Comparison of ENCODE assay signal across 7 cellular contexts in the genomic region with DNA sequence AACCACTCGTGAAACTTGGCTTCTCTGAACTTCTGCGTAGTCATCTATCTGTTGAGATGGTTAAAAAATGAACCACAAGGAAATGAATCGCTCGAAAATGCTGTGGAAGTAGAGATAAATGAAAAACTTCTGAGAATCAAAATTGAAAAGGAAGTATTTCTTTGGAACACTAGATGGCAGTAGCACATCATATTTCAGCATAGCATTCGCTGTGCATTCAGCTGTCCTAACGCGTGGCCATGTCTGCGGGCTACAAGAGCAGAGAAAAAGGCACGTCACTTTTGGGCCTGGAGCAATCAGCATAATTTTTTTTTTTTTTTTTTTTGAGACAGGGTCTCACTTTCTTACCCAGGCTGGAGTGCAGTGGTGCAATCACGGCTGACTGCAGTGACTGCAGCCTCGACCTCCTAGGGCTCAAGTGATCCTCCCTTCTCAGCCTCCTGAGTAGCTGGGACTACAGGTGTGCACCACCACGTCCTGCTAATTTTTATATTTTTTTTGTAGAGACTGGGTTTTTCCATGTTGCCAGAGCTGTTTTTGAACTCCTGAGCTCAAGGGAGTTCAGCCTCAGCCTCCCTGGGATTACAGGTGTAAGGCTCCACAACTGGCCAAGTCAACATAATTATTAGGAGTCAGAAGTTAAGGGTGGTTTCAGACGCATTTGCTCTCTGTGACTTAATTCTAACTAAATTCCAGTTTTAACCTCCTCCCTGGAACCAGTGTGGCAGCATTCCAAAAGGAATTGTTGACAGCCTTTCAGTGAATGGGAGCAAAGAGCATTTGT. TPM values are rescaled to one million over a fixed set of nuclear protein-coding genes. Genes with fewer than 3 reads are reported as not detected.
DNase-seq lines count a peak whose midpoint lies in the region; ATAC-seq, FAIRE-seq and TF ChIP-seq lines count a peak whose summit lies in the region.

No MANE protein-coding gene starts in this region.

- DNase-seq in GM10248 (ENCODE audit: extremely low spot score) (peak; percentile 61), NCI-H1436 (lab: John Stamatoyannopoulos, UW) (peak; percentile 67), SW480 (ENCODE audit: low spot score) (peak; percentile 46), breast epithelium (ENCODE audit: low spot score in 2 of 2) (peak in 1 of 2 donors; percentile 50)
- DNase-seq in stimulated activated CD4-positive, alpha-beta T cell treated with anti-CD3 and anti-CD28 coated beads, Interleukin-1b, Interleukin-23, amount 100 ng/mL, for 48 hours, result peak; percentile 40

- TF ChIP-seq CTCF in GM10248 (IDR thresholded peaks at IDR 0.05; ENCODE audit: control extremely low read depth, extremely low read depth, low read depth, missing control alignments) (peak; percentile 51), breast epithelium (IDR thresholded peaks at IDR 0.05) (peak; percentile 80 to 85 (median 84))

- no peaks in the 10 kb centered on the region for H3K27me3 ChIP-seq in breast epithelium

- peak; percentile 60 for ATAC-seq in HG02623 (IDR thresholded peaks at IDR 0.05; ENCODE audit: unreplicated experiment)

- H3K9me3 ChIP-seq in breast epithelium, result no peaks in the 10 kb centered on the region

- H3K4me3 ChIP-seq in breast epithelium, result no peak overlapping the region

- H3K27ac ChIP-seq in breast epithelium, result no peak overlapping the region

- CTCF ChIA-PET in GM10248 (lab: Yijun Ruan, JAX), result interaction anchor here (0.6 to 6.2 kb wide), 43 partner anchors 8 to 649 kb away, joined by 3 to 105 read pairs (median 7); a partner anchor contains a TSS

- H3K36me3 ChIP-seq in breast epithelium, result no peaks in the 10 kb centered on the region

- POLR2A ChIA-PET in GM10248 (lab: Yijun Ruan, JAX), result no interaction called here

- no peaks in the 10 kb centered on the region for H3K4me1 ChIP-seq in breast epithelium

- intact Hi-C loops in breast epithelium (cut with DNase I; ENCODE audit: low total_unique reads), result no loop called here

- FAIRE-seq in islet of Langerhans (lab: Jason Lieb, UNC), result peak; percentile 98

- no peak for TF ChIP-seq POLR2A in breast epithelium (IDR thresholded peaks at IDR 0.05)

RNA-seq across cellular contexts. Expression of a gene that starts 8.8 kb away (rescaled TPM):
- 100 to 1,000 TPM in 1 of 3 donors, 10 to 100 TPM in 2; 62.9 to 176 (median 82.3) TPM for total RNA-seq in breast epithelium

RNA-seq across cellular contexts. Expression of a gene that starts 45.7 kb away (rescaled TPM):
- total RNA-seq in breast epithelium, result 10 to 100 TPM in 2 of 3 donors, 1 to 10 TPM in 1; 1.9 to 28.1 (median 22.0) TPM
